17 cellular contexts compared by ENCODE assay signal in the genomic region with DNA sequence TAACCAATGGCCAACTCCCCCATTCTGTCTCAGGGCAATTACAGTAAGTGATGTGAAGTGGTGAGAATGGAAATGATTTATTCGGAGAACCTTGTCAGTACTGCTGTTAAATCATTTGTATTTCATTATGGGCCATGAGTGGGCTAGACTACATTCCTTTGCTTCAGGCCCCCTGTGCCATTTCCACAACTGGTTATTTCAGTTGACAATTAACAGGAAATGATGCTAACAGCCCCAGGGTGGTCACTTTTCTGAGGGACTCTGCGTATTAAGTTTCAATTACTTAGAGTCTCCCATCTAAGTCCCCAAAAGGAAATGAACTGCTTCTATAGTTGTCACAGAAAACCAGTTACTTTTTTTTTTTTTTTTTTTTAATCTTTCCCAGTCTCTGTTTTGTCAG.
"Had no signal": no experiment of that assay in that cellular context is flagged by ENCODE, and none has a peak within 500 bp of the region (broad histone marks: within the 10 kb centered on the region; RNA-seq: fewer than 3 reads in every experiment).

No MANE protein-coding gene starts in this region.

- H3K4me3 ChIP-seq: lung, neural progenitor cell, pancreas, thyroid gland had no signal

- H3K4me3 Mint-ChIP-seq: activated naive CD4-positive, alpha-beta T cell treated with anti-CD3 and anti-CD28 coated beads, Interleukin-2, amount 50 U/mL, for 24 hours; neural progenitor cell; stimulated activated effector memory CD8-positive, alpha-beta T cell treated with anti-CD3 and anti-CD28 coated beads, Interleukin-12 subunit alpha, Interleukin-12 subunit beta, amount 100 ng/mL, for 72 hours had no signal

- DNase-seq: activated CD4-positive, alpha-beta T cell treated with anti-CD3 and anti-CD28 coated beads, Interleukin-2, amount 50 U/mL, for 48 hours; activated CD4-positive, CD25-positive, alpha-beta regulatory T cell treated with anti-CD3 and anti-CD28 coated beads, Interleukin-2, amount 50 U/mL, for 72 hours; activated effector memory CD4-positive, alpha-beta T cell treated with anti-CD3 and anti-CD28 coated beads, Interleukin-2, amount 50 U/mL, for 16 hours; activated T-cell treated with anti-CD3 and anti-CD28 coated beads, Interleukin-2, amount 50 U/mL, for 48 hours; anterior cingulate cortex; effector CD8-positive, alpha-beta T cell; head of caudate nucleus; midbrain; pancreas; T-helper 1 cell; T1000; thyroid gland had no signal

- H3K4me2 ChIP-seq: neural progenitor cell had no signal

- H3K4me1 Mint-ChIP-seq: stimulated activated effector memory CD8-positive, alpha-beta T cell treated with anti-CD3 and anti-CD28 coated beads, Interleukin-12 subunit alpha, Interleukin-12 subunit beta, amount 100 ng/mL, for 72 hours had no signal

- H3K27ac ChIP-seq: brain microvascular endothelial cell, neural progenitor cell, pancreas, thyroid gland had no signal

- H3K36me3 Mint-ChIP-seq: activated naive CD4-positive, alpha-beta T cell treated with anti-CD3 and anti-CD28 coated beads, Interleukin-2, amount 50 U/mL, for 24 hours; stimulated activated effector memory CD8-positive, alpha-beta T cell treated with anti-CD3 and anti-CD28 coated beads, Interleukin-12 subunit alpha, Interleukin-12 subunit beta, amount 100 ng/mL, for 72 hours had no signal

- H3K27ac Mint-ChIP-seq: activated naive CD4-positive, alpha-beta T cell treated with anti-CD3 and anti-CD28 coated beads, Interleukin-2, amount 50 U/mL, for 24 hours; neural progenitor cell; stimulated activated effector memory CD8-positive, alpha-beta T cell treated with anti-CD3 and anti-CD28 coated beads, Interleukin-12 subunit alpha, Interleukin-12 subunit beta, amount 100 ng/mL, for 72 hours had no signal

- H3K27me3 ChIP-seq: brain microvascular endothelial cell, neural progenitor cell, pancreas, thyroid gland had no signal

- H3K27me3 Mint-ChIP-seq: activated naive CD4-positive, alpha-beta T cell treated with anti-CD3 and anti-CD28 coated beads, Interleukin-2, amount 50 U/mL, for 24 hours had no signal

- H3K36me3 ChIP-seq: brain microvascular endothelial cell, neural progenitor cell, pancreas, thyroid gland had no signal

- H3K9me3 ChIP-seq: pancreas, thyroid gland had no signal

- H3K4me1 ChIP-seq: pancreas had no signal

- H3K9ac ChIP-seq: neural progenitor cell had no signal

- ATAC-seq: pancreas; stimulated activated effector memory CD8-positive, alpha-beta T cell treated with anti-CD3 and anti-CD28 coated beads, Interleukin-12 subunit alpha, Interleukin-12 subunit beta, amount 100 ng/mL, for 72 hours had no signal
